Comparison of ENCODE assay signal across 9 cellular contexts in the genomic region with DNA sequence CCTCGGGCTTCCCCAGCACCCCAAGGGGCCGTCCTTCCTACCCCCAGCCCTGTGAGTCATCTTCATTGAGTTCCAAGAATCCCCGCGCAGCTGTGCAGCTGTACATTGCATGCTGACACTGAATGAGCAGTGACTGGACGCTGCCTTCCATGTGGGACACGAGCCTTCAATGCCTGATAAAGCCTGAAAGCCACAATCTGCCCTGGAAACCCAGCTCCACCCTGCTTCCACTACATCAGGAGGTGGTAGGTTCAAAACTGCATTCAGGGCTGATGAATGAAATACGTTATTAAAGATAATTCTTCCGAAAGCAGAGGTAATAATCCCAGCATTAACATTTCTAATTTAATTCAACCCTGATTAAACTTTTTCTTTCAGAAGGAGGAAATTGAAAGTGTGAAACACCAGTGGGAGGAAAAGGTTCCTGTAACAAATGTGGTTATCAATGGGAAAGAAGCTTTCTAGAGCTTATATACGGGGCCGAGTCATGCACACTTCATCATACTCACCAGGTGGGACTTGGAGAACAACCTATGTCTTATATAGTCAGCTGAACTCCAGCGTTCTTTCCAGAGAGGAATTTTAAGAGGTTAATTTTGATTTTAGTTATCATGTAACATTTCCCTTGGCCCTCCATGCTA.
A peak's percentile ranks its signal among the peaks of the same experiment; 100 is the strongest.
DNase-seq lines count a peak whose midpoint lies in the region; ATAC-seq and TF ChIP-seq lines count a peak whose summit lies in the region.
"Had no signal": no experiment of that assay in that cellular context is flagged by ENCODE, and none has a peak within 500 bp of the region (broad histone marks: within the 10 kb centered on the region; RNA-seq: fewer than 3 reads in every experiment).

No MANE protein-coding gene starts in this region.

- H3K9me3 ChIP-seq in adipocyte (ENCODE audit: control insufficient read depth, low read length) (no peaks in the 10 kb centered on the region), lower lobe of right lung (no peaks in the 10 kb centered on the region)

- no peak overlapping the region for H3K4me3 ChIP-seq in adipocyte (ENCODE audit: low read length)
- H3K4me3 ChIP-seq in lower lobe of right lung, result no peak overlapping the region

- H3K4me3 Mint-ChIP-seq in endothelial cell (ENCODE audit: unreplicated experiment), result no peak overlapping the region
- H3K4me3 Mint-ChIP-seq: central memory CD8-positive, alpha-beta T cell had no signal

- DNase-seq in EH (ENCODE audit: low read depth) (peak; percentile 99), adipocyte (ENCODE audit: low read depth) (peak; percentile 97), lower lobe of right lung (no peak), HEK293T (ENCODE audit: extremely low spot score) (no peak), NCI-H345 (lab: John Stamatoyannopoulos, UW) (no peak), endothelial cell (ENCODE audit: low spot score) (no peak)

- H3K27me3 ChIP-seq in adipocyte (replicated peaks; ENCODE audit: control insufficient read depth, insufficient read depth, low read length) (no peaks in the 10 kb centered on the region), lower lobe of right lung (ENCODE audit: low read depth) (no peaks in the 10 kb centered on the region)

- TF ChIP-seq CTCF in lower lobe of right lung (IDR thresholded peaks at IDR 0.05) (no peak), endothelial cell (IDR thresholded peaks at IDR 0.05; ENCODE audit: unreplicated experiment) (no peak)

- H3K9me3 Mint-ChIP-seq in endothelial cell (ENCODE audit: unreplicated experiment), result no peaks in the 10 kb centered on the region
- H3K9me3 Mint-ChIP-seq: central memory CD8-positive, alpha-beta T cell had no signal

- intact Hi-C loops in lower lobe of right lung (cut with DNase I), result no loop called here

- peaks cover 5% of the 10 kb centered on the region for H3K4me1 ChIP-seq in adipocyte (ENCODE audit: control insufficient read depth, insufficient read depth, low read length)
- no peaks in the 10 kb centered on the region for H3K4me1 ChIP-seq in lower lobe of right lung

- H3K36me3 Mint-ChIP-seq in endothelial cell (ENCODE audit: low read depth, unreplicated experiment), result no peaks in the 10 kb centered on the region

- ATAC-seq in HG03342 (IDR thresholded peaks at IDR 0.05; ENCODE audit: unreplicated experiment) (peak; percentile 47), lower lobe of right lung (peak; percentile 50 to 72), GM21526 (IDR thresholded peaks at IDR 0.05; ENCODE audit: low FRiP score, unreplicated experiment) (no peak)

- no peak overlapping the region for H3K27ac ChIP-seq in lower lobe of right lung

- H3K36me3 ChIP-seq in adipocyte (ENCODE audit: control insufficient read depth, insufficient read depth, low read length, severe bottlenecking) (no peaks in the 10 kb centered on the region), lower lobe of right lung (no peaks in the 10 kb centered on the region)

- H3K27me3 Mint-ChIP-seq in endothelial cell (ENCODE audit: unreplicated experiment), result peaks cover 2% of the 10 kb centered on the region
- H3K27me3 Mint-ChIP-seq: central memory CD8-positive, alpha-beta T cell had no signal

- no peak overlapping the region for H3K27ac Mint-ChIP-seq in endothelial cell (ENCODE audit: unreplicated experiment)

- CTCF ChIA-PET in HEK293T (lab: Yijun Ruan, JAX), result no interaction called here

- POLR2A ChIA-PET in HEK293T (lab: Yijun Ruan, JAX), result no interaction called here

- H3K4me1 Mint-ChIP-seq in endothelial cell (ENCODE audit: unreplicated experiment), result no peaks in the 10 kb centered on the region

- H3K9ac ChIP-seq in adipocyte (ENCODE audit: low read length), result no peak overlapping the region

TF ChIP-seq in HEK293T, 16 proteins besides CTCF, POLR2A, EP300 and RAD21:
- TF ChIP-seq LEF1 (IDR thresholded peaks at IDR 0.05; ENCODE audit: borderline replicate concordance) (no peak), ZNF384 (IDR thresholded peaks at IDR 0.05) (no peak), FOXA1 (IDR thresholded peaks at IDR 0.05) (no peak), NFRKB (IDR thresholded peaks at IDR 0.05) (no peak), CTBP1 (IDR thresholded peaks at IDR 0.05; ENCODE audit: borderline replicate concordance) (no peak), TARDBP (IDR thresholded peaks at IDR 0.05) (no peak), ELF4 (IDR thresholded peaks at IDR 0.05) (no peak), BHLHE40 (IDR thresholded peaks at IDR 0.05; ENCODE audit: borderline replicate concordance) (no peak), SP1 (IDR thresholded peaks at IDR 0.05) (no peak), L3MBTL2 (conservative IDR thresholded peaks at IDR 0.05) (no peak), FOXM1 (IDR thresholded peaks at IDR 0.05; ENCODE audit: borderline replicate concordance) (no peak), FOXK2 (IDR thresholded peaks at IDR 0.05) (no peak), SUZ12 (IDR thresholded peaks at IDR 0.05) (no peak)
- TF ChIP-seq, protein P1, sequence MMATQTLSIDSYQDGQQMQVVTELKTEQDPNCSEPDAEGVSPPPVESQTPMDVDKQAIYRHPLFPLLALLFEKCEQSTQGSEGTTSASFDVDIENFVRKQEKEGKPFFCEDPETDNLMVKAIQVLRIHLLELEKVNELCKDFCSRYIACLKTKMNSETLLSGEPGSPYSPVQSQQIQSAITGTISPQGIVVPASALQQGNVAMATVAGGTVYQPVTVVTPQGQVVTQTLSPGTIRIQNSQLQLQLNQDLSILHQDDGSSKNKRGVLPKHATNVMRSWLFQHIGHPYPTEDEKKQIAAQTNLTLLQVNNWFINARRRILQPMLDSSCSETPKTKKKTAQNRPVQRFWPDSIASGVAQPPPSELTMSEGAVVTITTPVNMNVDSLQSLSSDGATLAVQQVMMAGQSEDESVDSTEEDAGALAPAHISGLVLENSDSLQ (IDR thresholded peaks at IDR 0.05), result no peak

Comparison
In these comparisons a context has a peak if more than half of its experiments do, and no peak if none do; other contexts are left out.
1. DNase-seq: peak in EH (single experiment) and adipocyte (single experiment); none in lower lobe of right lung (single experiment), HEK293T (single experiment), NCI-H345 (single experiment) and endothelial cell (single experiment).